Comparison of ENCODE assay signal across 8 cellular contexts in the genomic region with DNA sequence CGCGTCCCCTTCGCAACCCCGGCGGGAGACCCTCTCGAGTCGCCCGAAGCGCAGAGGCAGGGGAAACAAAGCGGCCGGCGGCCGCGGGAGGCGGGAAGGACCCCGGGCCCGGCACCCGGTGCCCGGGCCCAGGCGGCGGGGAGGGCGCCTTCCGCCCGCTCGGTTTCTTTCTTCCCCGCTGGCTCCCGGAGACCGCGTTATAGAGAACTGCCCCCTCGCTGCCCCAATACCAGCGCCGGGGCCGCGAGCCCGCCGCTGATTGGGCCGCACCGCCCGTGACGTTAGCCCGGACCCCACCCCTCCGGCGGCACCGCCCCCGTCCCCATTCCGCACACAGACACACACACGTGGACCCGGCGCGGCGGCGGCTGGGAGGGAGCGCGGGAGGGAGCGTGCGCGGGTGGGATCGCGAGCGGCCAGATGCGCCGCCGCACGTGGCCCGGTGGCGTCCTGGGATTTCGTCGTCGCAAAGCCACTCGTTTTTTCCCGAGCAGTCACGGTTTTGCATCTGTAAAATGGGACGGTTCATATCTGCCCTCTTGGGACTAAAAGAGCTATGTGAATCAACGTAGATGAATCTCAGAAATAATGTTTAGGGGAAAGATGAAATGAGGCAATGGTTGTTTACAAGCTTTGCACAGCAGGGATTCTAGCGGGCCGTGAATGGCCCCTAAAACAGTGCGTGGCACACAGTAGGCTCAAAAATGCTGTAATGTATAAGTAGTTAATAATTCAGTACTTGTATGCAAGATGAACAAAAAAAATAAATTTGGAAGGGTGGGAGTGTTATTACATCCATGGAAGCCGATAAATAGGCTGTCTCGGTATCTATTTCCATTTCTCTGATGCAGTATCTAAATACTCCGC. TPM values are rescaled to one million over a fixed set of nuclear protein-coding genes. Genes with fewer than 3 reads are reported as not detected.
DNase-seq lines count a peak whose midpoint lies in the region; ATAC-seq and TF ChIP-seq lines count a peak whose summit lies in the region.

A gene (minus strand): TSS at position 209 of the 867 bp plus-strand sequence. CDS start 462 bp downstream, outside the sequence.

- H3K9me3 ChIP-seq in Karpas-422 (ENCODE audit: low read length): no peaks in the 10 kb centered on the region
- no peaks in the 10 kb centered on the region for H3K9me3 ChIP-seq in stomach

- H3K4me1 ChIP-seq in Karpas-422 (ENCODE audit: low read length) (peaks cover 38% of the 10 kb centered on the region), stomach (peaks cover 27 to 44% (median 35%) of the 10 kb centered on the region in 4 donors)

- H3K4me3 ChIP-seq in Karpas-422 (ENCODE audit: low read length) (peak within 1 kb of the TSS; percentile 91), fibroblast of the aortic adventitia (ENCODE audit: low read depth, low read length) (peak within 1 kb of the TSS; percentile 60), stomach (peak within 1 kb of the TSS; percentile 59 to 70 (median 63))

- H3K27me3 ChIP-seq in Karpas-422 (ENCODE audit: low read length): no peaks in the 10 kb centered on the region
- H3K27me3 ChIP-seq in stomach: peaks cover 11 to 67% (median 49%) of the 10 kb centered on the region in 3 donors

- DNase-seq in Caki2 (ENCODE audit: low read depth) (peak; percentile 84), Karpas-422 (peak; percentile 96), RPMI7951 (ENCODE audit: low read depth) (peak; percentile 84), fibroblast of the aortic adventitia (ENCODE audit: low read depth) (peak; percentile 72), neural crest cell (ENCODE audit: low read depth, low spot score) (peak; percentile 76), stomach (peak; percentile 91)
- peak; percentile 56 to 81 for DNase-seq in activated T-helper 1 cell treated with anti-CD3 and anti-CD28 coated beads, Interleukin-2, amount 50 U/mL, for 16 hours (ENCODE audit: low read depth in 1 of 2, low spot score in 1 of 2)

- H3K36me3 Mint-ChIP-seq in neural crest cell (ENCODE audit: low read depth): no peaks in the 10 kb centered on the region

- WGBS in stomach, 5 donors: 3 to 7% (median 3%) methylated on average over 28 to 80 of the region's 80 CpGs

- no peaks in the 10 kb centered on the region for H3K9me3 Mint-ChIP-seq in neural crest cell

- H3K27ac ChIP-seq in Karpas-422 (ENCODE audit: low read length) (no peak within 1 kb of the TSS), stomach (peak within 1 kb of the TSS in 3 of 5 donors; percentile 63 to 80 (median 70))

- no peak within 1 kb of the TSS for H3K27ac Mint-ChIP-seq in neural crest cell (ENCODE audit: unreplicated experiment)

- peak within 1 kb of the TSS; percentile 98 for H3K4me2 ChIP-seq in Karpas-422 (ENCODE audit: low read depth, low read length, poor library complexity, severe bottlenecking)

- peaks cover 14% of the 10 kb centered on the region for H4K20me1 ChIP-seq in Karpas-422 (ENCODE audit: insufficient read depth, low read depth, low read length)

- intact Hi-C loops in stomach (cut with DNase I; ENCODE audit: low total_unique reads): no loop called here

- in situ Hi-C loops in Caki2 (cut with HindIII; ENCODE audit: low pct_unique_long_range_greater_than_20kb, low sequenced_read_pairs): no loop called here

- H3K4me1 Mint-ChIP-seq in neural crest cell: peaks cover 26% of the 10 kb centered on the region

- H3K9ac ChIP-seq in Karpas-422 (ENCODE audit: low read length): peak within 1 kb of the TSS; percentile 93

- peak within 1 kb of the TSS; percentile 60 for H3K4me3 Mint-ChIP-seq in neural crest cell

- TF ChIP-seq EP300 in stomach (IDR thresholded peaks at IDR 0.05): no peak

- H3K36me3 ChIP-seq in Karpas-422 (ENCODE audit: insufficient read depth, low read length): no peaks in the 10 kb centered on the region
- H3K36me3 ChIP-seq in stomach: no peaks in the 10 kb centered on the region

- no peaks in the 10 kb centered on the region for H3K9me2 ChIP-seq in Karpas-422 (replicated peaks; ENCODE audit: insufficient read depth, low read length)

- peak; percentile 53 for ATAC-seq in GM21447 (IDR thresholded peaks at IDR 0.05; ENCODE audit: unreplicated experiment)

- no peaks in the 10 kb centered on the region for H3K79me2 ChIP-seq in Karpas-422 (ENCODE audit: low read length)

- H2AFZ ChIP-seq in Karpas-422 (ENCODE audit: low read length): peak within 1 kb of the TSS; percentile 77

- TF ChIP-seq CTCF in fibroblast of the aortic adventitia (IDR thresholded peaks at IDR 0.05; ENCODE audit: insufficient read depth, low read length) (no peak), neural crest cell (conservative IDR thresholded peaks at IDR 0.05) (no peak), stomach (IDR thresholded peaks at IDR 0.05) (no peak)

- no peak for TF ChIP-seq POLR2A in stomach (IDR thresholded peaks at IDR 0.05)

- H3K27me3 Mint-ChIP-seq in neural crest cell (ENCODE audit: low read depth): peaks cover 58% of the 10 kb centered on the region

RNA-seq across cellular contexts. Expression of the gene that starts here (rescaled TPM):
- total RNA-seq in Caki2 (2014; rRNA removed; shearing (Covaris generic); ENCODE audit: low replicate concordance): 14.1 and 20.4 TPM in 2 replicates
- 7.6 and 19.9 TPM in 2 replicates for total RNA-seq in Karpas-422 (2014; rRNA removed; shearing (Covaris generic); ENCODE audit: low replicate concordance)
- total RNA-seq in RPMI7951 (2014; rRNA removed; shearing (Covaris generic)): 1.7 and 1.8 TPM in 2 replicates
- total RNA-seq in fibroblast of the aortic adventitia (ENCODE audit: low replicate concordance) (0.99 and 5.0 TPM in 2 replicates), neural crest cell (13.0 and 13.8 TPM in 2 replicates), stomach (under 1 TPM in 4 of 5 donors, not detected in 1; under 0.01 to 0.72 (median 0.57) TPM)
- 1 to 10 TPM in 2 of 3 donors, under 1 TPM in 1; 0.61 to 1.5 (median 1.1) TPM for polyA plus RNA-seq in stomach
